15 cellular contexts compared by ENCODE assay signal in genomic region chr9:38416461-38416860, GRCh38. TPM values are rescaled to one million over a fixed set of nuclear protein-coding genes. Genes with fewer than 3 reads are reported as not detected.
"Had no signal": no experiment of that assay in that cellular context is flagged by ENCODE, and none has a peak within 500 bp of the region (broad histone marks: within the 10 kb centered on the region; RNA-seq: fewer than 3 reads in every experiment).

No MANE protein-coding gene starts in this region.

- H3K36me3 Mint-ChIP-seq: activated CD8-positive, alpha-beta memory T cell treated with anti-CD3 and anti-CD28 coated beads, Interleukin-2, amount 10 ng/mL, durations not matched to agents 7 days and 5 days; activated naive CD4-positive, alpha-beta T cell treated with anti-CD3 and anti-CD28 coated beads, Interleukin-2, amount 50 U/mL, for 72 hours had no signal

- H3K4me3 Mint-ChIP-seq: activated CD8-positive, alpha-beta memory T cell treated with anti-CD3 and anti-CD28 coated beads, Interleukin-2, amount 10 ng/mL, durations not matched to agents 7 days and 5 days; activated naive CD8-positive, alpha-beta T cell treated with anti-CD3 and anti-CD28 coated beads, Interleukin-2, amount 50 U/mL, for 24 hours; activated T-cell treated with anti-CD3 and anti-CD28 coated beads, Interleukin-2, amount 50 U/mL, for 24 hours; activated T-helper 1 cell treated with anti-CD3 and anti-CD28 coated beads, Interleukin-12 subunit alpha, Interleukin-12 subunit beta, Interleukin-2, Interleukin-4 antibody, amounts not matched to agents 30 ng/mL and 10 ng/mL and 1 ng/mL, durations not matched to agents 14 hours and 24 hours and 36 hours; T-helper 1 cell treated with Interleukin-12 subunit alpha and Interleukin-12 subunit beta and Interleukin-4 antibody, amounts not matched to agents 30 μg/mL and 1 μg/mL, for 36 hours had no signal

- H3K27ac Mint-ChIP-seq: activated CD8-positive, alpha-beta memory T cell treated with anti-CD3 and anti-CD28 coated beads, Interleukin-2, amount 10 ng/mL, durations not matched to agents 7 days and 5 days; activated naive CD8-positive, alpha-beta T cell treated with anti-CD3 and anti-CD28 coated beads, Interleukin-2, amount 50 U/mL, for 24 hours; activated T-cell treated with anti-CD3 and anti-CD28 coated beads, Interleukin-2, amount 50 U/mL, for 24 hours; activated T-helper 1 cell treated with anti-CD3 and anti-CD28 coated beads, Interleukin-12 subunit alpha, Interleukin-12 subunit beta, Interleukin-2, Interleukin-4 antibody, amounts not matched to agents 30 ng/mL and 10 ng/mL and 1 ng/mL, durations not matched to agents 14 hours and 24 hours and 36 hours; T-helper 1 cell treated with Interleukin-12 subunit alpha and Interleukin-12 subunit beta and Interleukin-4 antibody, amounts not matched to agents 30 μg/mL and 1 μg/mL, for 36 hours had no signal

- H3K36me3 ChIP-seq: colonic mucosa, Peyer's patch had no signal

- H3K4me3 ChIP-seq: colonic mucosa, Peyer's patch had no signal

- H3K9me3 Mint-ChIP-seq: activated naive CD4-positive, alpha-beta T cell treated with anti-CD3 and anti-CD28 coated beads, Interleukin-2, amount 50 U/mL, for 72 hours; activated naive CD8-positive, alpha-beta T cell treated with anti-CD3 and anti-CD28 coated beads, Interleukin-2, amount 50 U/mL, for 24 hours; activated T-cell treated with anti-CD3 and anti-CD28 coated beads, Interleukin-2, amount 50 U/mL, for 24 hours; activated T-helper 1 cell treated with anti-CD3 and anti-CD28 coated beads, Interleukin-12 subunit alpha, Interleukin-12 subunit beta, Interleukin-2, Interleukin-4 antibody, amounts not matched to agents 30 ng/mL and 10 ng/mL and 1 ng/mL, durations not matched to agents 14 hours and 24 hours and 36 hours; T-helper 1 cell treated with Interleukin-12 subunit alpha and Interleukin-12 subunit beta and Interleukin-4 antibody, amounts not matched to agents 30 μg/mL and 1 μg/mL, for 36 hours had no signal

- H3K27ac ChIP-seq: colonic mucosa, Peyer's patch, RWPE1 had no signal

- ATAC-seq: activated CD4-positive, CD25-positive, alpha-beta regulatory T cell treated with anti-CD3 and anti-CD28 coated beads, Interleukin-2, amount 50 U/mL, for 24 hours; activated naive CD8-positive, alpha-beta T cell treated with anti-CD3 and anti-CD28 coated beads, Interleukin-2, amount 50 U/mL, for 24 hours had no signal

- H3K4me1 Mint-ChIP-seq: activated CD8-positive, alpha-beta memory T cell treated with anti-CD3 and anti-CD28 coated beads, Interleukin-2, amount 10 ng/mL, durations not matched to agents 7 days and 5 days; activated naive CD8-positive, alpha-beta T cell treated with anti-CD3 and anti-CD28 coated beads, Interleukin-2, amount 50 U/mL, for 24 hours had no signal

- H3K27me3 ChIP-seq: colonic mucosa, Peyer's patch had no signal

- DNase-seq: MM.1S, NCI-H1105, NCI-H2029 treated with DMSO at 0.1 percent for 48 hours, NCI-H510A, NCI-H526 treated with DMSO at 0.1 percent for 48 hours, Peyer's patch had no signal

- H3K4me1 ChIP-seq: colonic mucosa, Peyer's patch had no signal

- H3K9me3 ChIP-seq: colonic mucosa, Peyer's patch had no signal

RNA-seq across cellular contexts. Expression of gene IGFBPL1, which starts 7.8 kb away (rescaled TPM):
- total RNA-seq: activated CD8-positive, alpha-beta memory T cell treated with anti-CD3 and anti-CD28 coated beads, Interleukin-2, amount 10 ng/mL, durations not matched to agents 7 days and 5 days; activated naive CD4-positive, alpha-beta T cell treated with anti-CD3 and anti-CD28 coated beads, Interleukin-2, amount 50 U/mL, for 72 hours; activated T-helper 1 cell treated with anti-CD3 and anti-CD28 coated beads, Interleukin-12 subunit alpha, Interleukin-12 subunit beta, Interleukin-2, Interleukin-4 antibody, amounts not matched to agents 30 ng/mL and 10 ng/mL and 1 ng/mL, durations not matched to agents 14 hours and 24 hours and 36 hours had no signal
